ENCODE assay signal across 30 cellular contexts in genomic region chr16:88613293-88613692, GRCh38. TPM values are rescaled to one million over a fixed set of nuclear protein-coding genes. Genes with fewer than 3 reads are reported as not detected.
A peak's percentile ranks its signal among the peaks of the same experiment; 100 is the strongest.
DNase-seq lines count a peak whose midpoint lies in the region; ATAC-seq and TF ChIP-seq lines count a peak whose summit lies in the region.
"Had no signal": no experiment of that assay in that cellular context is flagged by ENCODE, and none has a peak within 500 bp of the region (broad histone marks: within the 10 kb centered on the region; RNA-seq: fewer than 3 reads in every experiment).

No MANE protein-coding gene starts in this region.

- H3K4me3 ChIP-seq in BLaER1 = no peak overlapping the region
- no peak overlapping the region for H3K4me3 ChIP-seq in smooth muscle cell
- H3K4me3 ChIP-seq: mucosa of descending colon, SK-N-MC, spleen, thoracic aorta had no signal

- peaks cover 86% of the 10 kb centered on the region for H3K36me3 ChIP-seq in BLaER1
- no peaks in the 10 kb centered on the region for H3K36me3 ChIP-seq in smooth muscle cell (ENCODE audit: low read depth)

- peak; percentile 11 for DNase-seq in MV-4-11 (lab: John Stamatoyannopoulos, UW)
- DNase-seq in endothelial cell (ENCODE audit: low spot score) = no peak
- no peak for DNase-seq in smooth muscle cell (lab: John Stamatoyannopoulos, UW; ENCODE audit: unreplicated experiment)
- no peak for DNase-seq in COLO668 (lab: John Stamatoyannopoulos, UW; ENCODE audit: unreplicated experiment)
- DNase-seq: activated CD4-positive, alpha-beta T cell treated with anti-CD3 and anti-CD28 coated beads, Interleukin-2, amount 50 U/mL, for 1 hour; activated CD4-positive, CD25-positive, alpha-beta regulatory T cell; activated naive CD4-positive, alpha-beta T cell treated with anti-CD3 and anti-CD28 coated beads, Interleukin-2, amount 50 U/mL, for 16 hours; Karpas-422; NCI-H1417 treated with DMSO at 0.1 percent for 48 hours; NCI-H2029 treated with DMSO at 0.1 percent for 48 hours; NCI-H345; NCI-H69; spleen; stimulated activated CD4-positive, alpha-beta T cell treated with anti-CD3 and anti-CD28 coated beads, Interleukin-2, amount 100 ng/mL, for 24 hours; stimulated activated CD8-positive, alpha-beta memory T cell treated with anti-CD3 and anti-CD28 coated beads, Interleukin-4, amount 100 ng/mL, for 48 hours; stimulated activated naive CD8-positive, alpha-beta T cell treated with anti-CD3 and anti-CD28 coated beads, Interleukin-15, amount 100 ng/mL, for 72 hours had no signal

- no peaks in the 10 kb centered on the region for H3K79me2 ChIP-seq in smooth muscle cell (ENCODE audit: low read depth)

- H3K27me3 Mint-ChIP-seq in endothelial cell (ENCODE audit: unreplicated experiment) = peaks cover 11% of the 10 kb centered on the region
- H3K27me3 Mint-ChIP-seq: stimulated activated naive CD8-positive, alpha-beta T cell treated with anti-CD3 and anti-CD28 coated beads, Interleukin-15, amount 100 ng/mL, for 72 hours had no signal

- H3K4me1 Mint-ChIP-seq in endothelial cell (ENCODE audit: unreplicated experiment) = peaks cover 28% of the 10 kb centered on the region

- H3K36me3 Mint-ChIP-seq in endothelial cell (ENCODE audit: low read depth, unreplicated experiment) = peaks cover 38% of the 10 kb centered on the region

- peaks cover 55% of the 10 kb centered on the region for H3K4me1 ChIP-seq in BLaER1
- H3K4me1 ChIP-seq in smooth muscle cell (ENCODE audit: low read depth) = peaks cover 11% of the 10 kb centered on the region

- H3K4me3 Mint-ChIP-seq in endothelial cell (ENCODE audit: unreplicated experiment) = peak overlapping the region; percentile 66
- H3K4me3 Mint-ChIP-seq: activated T-helper 1 cell treated with anti-CD3 and anti-CD28 coated beads, Interleukin-12 subunit alpha, Interleukin-12 subunit beta, Interleukin-2, Interleukin-4 antibody, amounts not matched to agents 30 ng/mL and 10 ng/mL and 1 ng/mL, durations not matched to agents 14 hours and 24 hours and 36 hours; neural crest cell; stimulated activated naive CD8-positive, alpha-beta T cell treated with anti-CD3 and anti-CD28 coated beads, Interleukin-15, amount 100 ng/mL, for 72 hours had no signal

- H3K9me3 ChIP-seq in BLaER1 = no peaks in the 10 kb centered on the region
- no peaks in the 10 kb centered on the region for H3K9me3 ChIP-seq in smooth muscle cell (replicated peaks; ENCODE audit: low read depth)
- H3K9me3 ChIP-seq: mucosa of descending colon, spleen, thoracic aorta had no signal

- no peak overlapping the region for H2AFZ ChIP-seq in smooth muscle cell (ENCODE audit: low read depth)

- no peaks in the 10 kb centered on the region for H3F3A ChIP-seq in smooth muscle cell (ENCODE audit: low read depth)

- no peak overlapping the region for H3K27ac ChIP-seq in BLaER1
- H3K27ac ChIP-seq in C4-2B = peak overlapping the region; percentile 38; the same call in 1 of the 2 replicates
- H3K27ac ChIP-seq in smooth muscle cell (ENCODE audit: low read depth) = no peak overlapping the region
- H3K27ac ChIP-seq: SK-N-MC, thoracic aorta had no signal

- H3K27ac Mint-ChIP-seq in endothelial cell (ENCODE audit: unreplicated experiment) = peak overlapping the region; percentile 44
- H3K27ac Mint-ChIP-seq: activated T-helper 1 cell treated with anti-CD3 and anti-CD28 coated beads, Interleukin-12 subunit alpha, Interleukin-12 subunit beta, Interleukin-2, Interleukin-4 antibody, amounts not matched to agents 30 ng/mL and 10 ng/mL and 1 ng/mL, durations not matched to agents 14 hours and 24 hours and 36 hours; stimulated activated naive CD8-positive, alpha-beta T cell treated with anti-CD3 and anti-CD28 coated beads, Interleukin-15, amount 100 ng/mL, for 72 hours had no signal

- H3K27me3 ChIP-seq in BLaER1 (no peaks in the 10 kb centered on the region), smooth muscle cell (ENCODE audit: low read depth) (no peaks in the 10 kb centered on the region)
- H3K27me3 ChIP-seq: spleen had no signal

- H3K4me2 ChIP-seq in BLaER1 = peak overlapping the region; percentile 86; the same call in 1 of the 2 replicates
- H3K4me2 ChIP-seq in smooth muscle cell = no peak overlapping the region

- H3K9ac ChIP-seq in BLaER1 (no peak overlapping the region), smooth muscle cell (ENCODE audit: low read depth) (no peak overlapping the region)

- WGBS in smooth muscle cell (ENCODE audit: low lambda C conversion rate) = 95% methylated on average over 10 of the region's 10 CpGs

- H4K20me1 ChIP-seq in BLaER1 (peaks cover 83% of the 10 kb centered on the region), smooth muscle cell (ENCODE audit: low read depth) (peaks cover 97% of the 10 kb centered on the region)

- H3K9me3 Mint-ChIP-seq in endothelial cell (ENCODE audit: unreplicated experiment) = no peaks in the 10 kb centered on the region
- H3K9me3 Mint-ChIP-seq: activated T-helper 1 cell treated with anti-CD3 and anti-CD28 coated beads, Interleukin-12 subunit alpha, Interleukin-12 subunit beta, Interleukin-2, Interleukin-4 antibody, amounts not matched to agents 30 ng/mL and 10 ng/mL and 1 ng/mL, durations not matched to agents 14 hours and 24 hours and 36 hours; neural crest cell; stimulated activated naive CD8-positive, alpha-beta T cell treated with anti-CD3 and anti-CD28 coated beads, Interleukin-15, amount 100 ng/mL, for 72 hours had no signal

- ATAC-seq in HG02852 (IDR thresholded peaks at IDR 0.05; ENCODE audit: unreplicated experiment) (no peak), HG02623 (IDR thresholded peaks at IDR 0.05; ENCODE audit: unreplicated experiment) (no peak)
- ATAC-seq: mucosa of descending colon; stimulated activated naive CD8-positive, alpha-beta T cell treated with anti-CD3 and anti-CD28 coated beads, Interleukin-15, amount 100 ng/mL, for 72 hours had no signal

- TF ChIP-seq CTCF in C4-2B (conservative IDR thresholded peaks at IDR 0.05) (no peak), endothelial cell (IDR thresholded peaks at IDR 0.05; ENCODE audit: unreplicated experiment) (no peak), smooth muscle cell (IDR thresholded peaks at IDR 0.05; ENCODE audit: borderline replicate concordance, insufficient read depth, poor library complexity, severe bottlenecking) (no peak)

RNA-seq across cellular contexts. Expression of gene IL17C, which starts 25.1 kb away (rescaled TPM):
- 0.26 TPM for total RNA-seq in endothelial cell (ENCODE audit: unreplicated experiment)
- total RNA-seq in smooth muscle cell = not detected in 2 replicates
- polyA plus RNA-seq in smooth muscle cell = not detected in 2 replicates
- total RNA-seq: activated T-helper 1 cell treated with anti-CD3 and anti-CD28 coated beads, Interleukin-12 subunit alpha, Interleukin-12 subunit beta, Interleukin-2, Interleukin-4 antibody, amounts not matched to agents 30 ng/mL and 10 ng/mL and 1 ng/mL, durations not matched to agents 14 hours and 24 hours and 36 hours; endothelial cell of umbilical vein; frontal cortex; lung microvascular endothelial cell; mucosa of descending colon; T-helper 1 cell treated with Interleukin-12 subunit alpha and Interleukin-12 subunit beta and Interleukin-4 antibody, amounts not matched to agents 30 ng/mL and 1 ng/mL, for 36 hours; urinary bladder had no signal

RNA-seq across cellular contexts. Expression of gene CYBA, which starts 37.6 kb away (rescaled TPM):
- 140 TPM for total RNA-seq in endothelial cell (ENCODE audit: unreplicated experiment)
- total RNA-seq in smooth muscle cell = 158 and 181 TPM in 2 replicates
- 388 and 490 TPM in 2 replicates for polyA plus RNA-seq in smooth muscle cell

RNA-seq across cellular contexts. Expression of gene ZC3H18, which starts 43.1 kb away (rescaled TPM):
- 49.3 TPM for total RNA-seq in endothelial cell (ENCODE audit: unreplicated experiment)
- 5.9 and 14.6 TPM in 2 replicates for total RNA-seq in smooth muscle cell
- polyA plus RNA-seq in smooth muscle cell = 30.4 and 36.1 TPM in 2 replicates

RNA-seq across cellular contexts. Expression of gene MVD, which starts 49.6 kb away (rescaled TPM):
- total RNA-seq in endothelial cell (ENCODE audit: unreplicated experiment) (123 TPM), smooth muscle cell (25.7 and 46.1 TPM in 2 replicates)
- 85.9 and 113 TPM in 2 replicates for polyA plus RNA-seq in smooth muscle cell
